Comparison of ENCODE assay signal across 1 cellular context in the genomic region with DNA sequence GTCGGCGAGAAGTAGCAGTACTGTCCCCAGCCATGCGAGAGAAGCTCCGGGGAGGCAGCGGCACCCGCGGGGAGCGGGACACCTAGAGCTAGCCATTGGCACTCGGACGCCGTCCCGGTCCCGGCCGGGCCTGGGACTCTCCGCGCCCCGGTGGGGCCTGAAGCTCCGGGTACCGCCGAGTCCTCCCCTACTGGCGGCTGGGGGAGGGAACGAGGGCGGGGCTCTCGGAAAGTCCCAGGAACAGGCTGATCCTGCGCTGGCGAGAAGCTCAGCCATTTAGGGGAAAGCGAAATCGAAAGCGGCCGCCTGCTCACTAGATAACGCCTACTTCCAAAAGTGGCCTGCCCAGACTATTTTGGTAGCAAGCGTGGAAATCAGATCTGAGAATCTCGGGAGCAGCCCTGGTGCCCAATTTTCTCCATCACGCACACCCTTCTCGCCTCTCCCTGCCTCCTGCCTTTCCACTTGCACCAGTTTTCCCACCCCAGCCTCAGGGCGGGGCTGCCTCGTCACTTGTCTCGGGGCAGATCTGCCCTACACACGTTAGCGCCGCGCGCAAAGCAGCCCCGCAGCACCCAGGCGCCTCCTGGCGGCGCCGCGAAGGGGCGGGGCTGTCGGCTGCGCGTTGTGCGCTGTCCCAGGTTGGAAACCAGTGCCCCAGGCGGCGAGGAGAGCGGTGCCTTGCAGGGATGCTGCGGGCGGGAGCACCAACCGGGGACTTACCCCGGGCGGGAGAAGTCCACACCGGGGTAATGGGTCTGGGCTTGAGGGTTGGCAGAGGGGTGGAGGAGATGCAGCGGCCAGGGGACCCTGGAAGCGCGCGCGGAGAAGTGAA.
TF ChIP-seq lines count a peak whose summit lies in the region.

PSMB9 (plus strand) TSS at position 652 of the 835 bp plus-strand sequence; CDS start at position 690, 38 bp downstream.
A gene with protein sequence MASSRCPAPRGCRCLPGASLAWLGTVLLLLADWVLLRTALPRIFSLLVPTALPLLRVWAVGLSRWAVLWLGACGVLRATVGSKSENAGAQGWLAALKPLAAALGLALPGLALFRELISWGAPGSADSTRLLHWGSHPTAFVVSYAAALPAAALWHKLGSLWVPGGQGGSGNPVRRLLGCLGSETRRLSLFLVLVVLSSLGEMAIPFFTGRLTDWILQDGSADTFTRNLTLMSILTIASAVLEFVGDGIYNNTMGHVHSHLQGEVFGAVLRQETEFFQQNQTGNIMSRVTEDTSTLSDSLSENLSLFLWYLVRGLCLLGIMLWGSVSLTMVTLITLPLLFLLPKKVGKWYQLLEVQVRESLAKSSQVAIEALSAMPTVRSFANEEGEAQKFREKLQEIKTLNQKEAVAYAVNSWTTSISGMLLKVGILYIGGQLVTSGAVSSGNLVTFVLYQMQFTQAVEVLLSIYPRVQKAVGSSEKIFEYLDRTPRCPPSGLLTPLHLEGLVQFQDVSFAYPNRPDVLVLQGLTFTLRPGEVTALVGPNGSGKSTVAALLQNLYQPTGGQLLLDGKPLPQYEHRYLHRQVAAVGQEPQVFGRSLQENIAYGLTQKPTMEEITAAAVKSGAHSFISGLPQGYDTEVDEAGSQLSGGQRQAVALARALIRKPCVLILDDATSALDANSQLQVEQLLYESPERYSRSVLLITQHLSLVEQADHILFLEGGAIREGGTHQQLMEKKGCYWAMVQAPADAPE (minus strand): TSS at position 164 of the 835 bp plus-strand sequence. CDS start 68 bp downstream, at position 96.

TF ChIP-seq in K562, 482 proteins besides CTCF, POLR2A, EP300 and RAD21 (continued from another document and continues in another):
- TF ChIP-seq ZNF518B (CRISPR knock-in tag; IDR thresholded peaks at IDR 0.05) (no peak), BHLHE40 (IDR thresholded peaks at IDR 0.05; ENCODE audit: low read length) (peak; percentile 83), ZNF24 (IDR thresholded peaks at IDR 0.05) (peak; percentile 64; the same call in 1 of the 2 replicates), SRF (CRISPR knock-in tag; IDR thresholded peaks at IDR 0.05) (peak in 1 of 2 experiments; percentile 80; a peak in 1 of 4 replicates), TOE1 (IDR thresholded peaks at IDR 0.05; ENCODE audit: borderline replicate concordance) (peak; percentile 48; the same call in 1 of the 2 replicates), TOE1 (CRISPR knock-in tag; IDR thresholded peaks at IDR 0.05; ENCODE audit: borderline replicate concordance, low read depth) (0 out of 2 replicates have a peak, but pooled peaks have one; percentile 10), FOXK1 (CRISPR knock-in tag; IDR thresholded peaks at IDR 0.05; ENCODE audit: borderline replicate concordance) (0 out of 2 replicates have a peak, but pooled peaks have one; percentile 92), COPS2 (conservative IDR thresholded peaks at IDR 0.05) (no peak), PCBP1 (IDR thresholded peaks at IDR 0.05; ENCODE audit: low read depth, low read length, poor library complexity, severe bottlenecking) (peak; percentile 41), ZNF197 (CRISPR knock-in tag; IDR thresholded peaks at IDR 0.05; ENCODE audit: low read depth) (no peak), STAT6 (CRISPR knock-in tag; IDR thresholded peaks at IDR 0.05) (0 out of 2 replicates have a peak, but pooled peaks have one; percentile 58), HDAC6 (IDR thresholded peaks at IDR 0.05; ENCODE audit: low read depth, low read length) (no peak), CBX1 (IDR thresholded peaks at IDR 0.05; ENCODE audit: low read depth) (peak; percentile 78; the same call in 1 of the 2 replicates), MXI1 (IDR thresholded peaks at IDR 0.05; ENCODE audit: low read depth, low read length) (0 out of 2 replicates have a peak, but pooled peaks have one; percentile 16), RBBP5 (IDR thresholded peaks at IDR 0.05; ENCODE audit: borderline replicate concordance, insufficient read depth, low read length, poor library complexity, severe bottlenecking) (peak; percentile 85), SRSF3 (IDR thresholded peaks at IDR 0.05; ENCODE audit: insufficient read depth, low read length) (no peak), JUND (IDR thresholded peaks at IDR 0.05; ENCODE audit: borderline replicate concordance, low read depth, low read length) (peak; percentile 69; the same call in 1 of the 2 replicates), JUND (tag; IDR thresholded peaks at IDR 0.05; ENCODE audit: borderline replicate concordance, low read depth, low read length) (peak; percentile 68; the same call in 2 of the 3 replicates), AFF4 (CRISPR knock-in tag; IDR thresholded peaks at IDR 0.05) (peak; percentile 87), PTBP1 (IDR thresholded peaks at IDR 0.05; ENCODE audit: low read depth, low read length) (no peak), CXXC5 (CRISPR knock-in tag; IDR thresholded peaks at IDR 0.05) (peak; percentile 96), ZNF280A (IDR thresholded peaks at IDR 0.05; ENCODE audit: low read depth, partially characterized antibody) (no peak), FOXA3 (CRISPR knock-in tag; conservative IDR thresholded peaks at IDR 0.05 in 1 of 2, IDR thresholded peaks at IDR 0.05 in 1 of 2) (0 out of 4 replicates have a peak, but pooled peaks of 1 of the 2 experiments have one; percentile 24), ZNF75A (CRISPR knock-in tag; IDR thresholded peaks at IDR 0.05) (peak; percentile 90)
- TF ChIP-seq, protein P1, sequence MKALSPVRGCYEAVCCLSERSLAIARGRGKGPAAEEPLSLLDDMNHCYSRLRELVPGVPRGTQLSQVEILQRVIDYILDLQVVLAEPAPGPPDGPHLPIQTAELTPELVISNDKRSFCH (CRISPR knock-in tag; IDR thresholded peaks at IDR 0.05) = no peak
- TF ChIP-seq, protein P1 (tag; IDR thresholded peaks at IDR 0.05) = 0 out of 2 replicates have a peak, but pooled peaks have one; percentile 12
- TF ChIP-seq, protein P2, sequence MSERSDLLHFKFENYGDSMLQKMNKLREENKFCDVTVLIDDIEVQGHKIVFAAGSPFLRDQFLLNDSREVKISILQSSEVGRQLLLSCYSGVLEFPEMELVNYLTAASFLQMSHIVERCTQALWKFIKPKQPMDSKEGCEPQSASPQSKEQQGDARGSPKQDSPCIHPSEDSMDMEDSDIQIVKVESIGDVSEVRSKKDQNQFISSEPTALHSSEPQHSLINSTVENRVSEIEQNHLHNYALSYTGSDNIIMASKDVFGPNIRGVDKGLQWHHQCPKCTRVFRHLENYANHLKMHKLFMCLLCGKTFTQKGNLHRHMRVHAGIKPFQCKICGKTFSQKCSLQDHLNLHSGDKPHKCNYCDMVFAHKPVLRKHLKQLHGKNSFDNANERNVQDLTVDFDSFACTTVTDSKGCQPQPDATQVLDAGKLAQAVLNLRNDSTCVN (CRISPR knock-in tag; IDR thresholded peaks at IDR 0.05) = 0 out of 2 replicates have a peak, but pooled peaks have one; percentile 2
- TF ChIP-seq, protein P3, sequence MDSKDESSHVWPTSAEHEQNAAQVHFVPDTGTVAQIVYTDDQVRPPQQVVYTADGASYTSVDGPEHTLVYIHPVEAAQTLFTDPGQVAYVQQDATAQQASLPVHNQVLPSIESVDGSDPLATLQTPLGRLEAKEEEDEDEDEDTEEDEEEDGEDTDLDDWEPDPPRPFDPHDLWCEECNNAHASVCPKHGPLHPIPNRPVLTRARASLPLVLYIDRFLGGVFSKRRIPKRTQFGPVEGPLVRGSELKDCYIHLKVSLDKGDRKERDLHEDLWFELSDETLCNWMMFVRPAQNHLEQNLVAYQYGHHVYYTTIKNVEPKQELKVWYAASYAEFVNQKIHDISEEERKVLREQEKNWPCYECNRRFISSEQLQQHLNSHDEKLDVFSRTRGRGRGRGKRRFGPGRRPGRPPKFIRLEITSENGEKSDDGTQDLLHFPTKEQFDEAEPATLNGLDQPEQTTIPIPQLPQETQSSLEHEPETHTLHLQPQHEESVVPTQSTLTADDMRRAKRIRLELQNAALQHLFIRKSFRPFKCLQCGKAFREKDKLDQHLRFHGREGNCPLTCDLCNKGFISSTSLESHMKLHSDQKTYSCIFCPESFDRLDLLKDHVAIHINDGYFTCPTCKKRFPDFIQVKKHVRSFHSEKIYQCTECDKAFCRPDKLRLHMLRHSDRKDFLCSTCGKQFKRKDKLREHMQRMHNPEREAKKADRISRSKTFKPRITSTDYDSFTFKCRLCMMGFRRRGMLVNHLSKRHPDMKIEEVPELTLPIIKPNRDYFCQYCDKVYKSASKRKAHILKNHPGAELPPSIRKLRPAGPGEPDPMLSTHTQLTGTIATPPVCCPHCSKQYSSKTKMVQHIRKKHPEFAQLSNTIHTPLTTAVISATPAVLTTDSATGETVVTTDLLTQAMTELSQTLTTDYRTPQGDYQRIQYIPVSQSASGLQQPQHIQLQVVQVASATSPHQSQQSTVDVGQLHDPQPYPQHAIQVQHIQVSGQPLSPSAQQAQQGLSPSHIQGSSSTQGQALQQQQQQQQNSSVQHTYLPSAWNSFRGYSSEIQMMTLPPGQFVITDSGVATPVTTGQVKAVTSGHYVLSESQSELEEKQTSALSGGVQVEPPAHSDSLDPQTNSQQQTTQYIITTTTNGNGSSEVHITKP (IDR thresholded peaks at IDR 0.05; ENCODE audit: partially characterized antibody) = peak; percentile 76
